Comparison of ENCODE assay signal across 10 cellular contexts in the genomic region with DNA sequence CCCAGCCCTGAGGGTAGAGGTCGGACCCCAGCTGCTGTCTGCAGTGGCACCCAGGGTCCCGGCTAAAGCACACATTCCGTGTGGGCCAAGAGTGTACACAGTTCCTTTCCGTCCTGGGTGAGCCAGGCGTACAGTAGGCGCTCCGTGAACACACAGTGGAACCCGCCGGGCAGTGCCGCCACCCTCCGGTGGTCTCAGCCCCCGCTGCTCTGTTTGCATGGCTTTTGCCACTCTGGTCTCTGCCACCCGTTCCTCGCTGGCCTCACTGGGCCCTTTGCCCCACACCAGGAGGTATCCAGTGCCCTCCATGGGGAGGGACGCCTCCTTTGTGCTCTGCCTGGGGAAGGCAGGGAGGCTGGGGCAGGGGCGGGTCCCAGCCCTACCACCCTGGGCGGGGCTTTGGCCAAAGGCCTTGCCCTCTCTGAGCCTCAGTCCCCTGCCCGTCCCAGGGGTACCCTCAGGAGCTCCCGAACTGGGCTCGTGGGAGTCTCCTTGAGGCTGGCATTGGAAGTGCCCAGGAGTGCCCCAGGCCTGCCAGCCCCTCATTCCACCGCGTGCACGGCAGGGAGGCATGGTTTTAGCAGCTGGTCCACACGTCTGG. TPM values are rescaled to one million over a fixed set of nuclear protein-coding genes. Genes with fewer than 3 reads are reported as not detected.
DNase-seq lines count a peak whose midpoint lies in the region; ATAC-seq and TF ChIP-seq lines count a peak whose summit lies in the region.
"Had no signal": no experiment of that assay in that cellular context is flagged by ENCODE, and none has a peak within 500 bp of the region (broad histone marks: within the 10 kb centered on the region; RNA-seq: fewer than 3 reads in every experiment).

No MANE protein-coding gene starts in this region.

- no peaks in the 10 kb centered on the region for H3K79me2 ChIP-seq in H9 (ENCODE audit: insufficient read depth, low read length)

- no peak overlapping the region for H3T11ph ChIP-seq in H9 (ENCODE audit: low read length)

- H2BK5ac ChIP-seq in H9 (ENCODE audit: insufficient read length, low read length) = no peak overlapping the region

- no CpG with 5 or more reads among the region's 24 CpGs for WGBS in H9 (ENCODE audit: extremely low coverage, insufficient read length, low lambda C conversion rate)

- no peaks in the 10 kb centered on the region for H3K79me1 ChIP-seq in H9 (ENCODE audit: insufficient read depth, low read depth, low read length, poor library complexity, severe bottlenecking)

- TF ChIP-seq CTCF in H9 (conservative IDR thresholded peaks at IDR 0.05) (peak; percentile 33; the same call in 2 of the 3 replicates), astrocyte of the spinal cord (IDR thresholded peaks at IDR 0.05; ENCODE audit: low read depth, low read length) (peak; percentile 7)

- peaks cover 12 to 26% of the 10 kb centered on the region in 2 experiments for H3K4me1 Mint-ChIP-seq in H9

- no peak for ATAC-seq in GM18858 (IDR thresholded peaks at IDR 0.05; ENCODE audit: unreplicated experiment)

- H3K56ac ChIP-seq in H9 (ENCODE audit: insufficient read length, low read depth, low read length) = no peak overlapping the region

- no peak overlapping the region for H3K23ac ChIP-seq in H9 (ENCODE audit: insufficient read length, low read depth, low read length)

- H3K9ac ChIP-seq in H9 (ENCODE audit: extremely low read depth, insufficient read length, low read length) = no peak overlapping the region

- no peak overlapping the region for H2AFZ ChIP-seq in H9 (ENCODE audit: low read length)

- H3K4me2 ChIP-seq in H9 (ENCODE audit: insufficient read depth, insufficient read length, low read length) = peak overlapping the region; percentile 16

- H2AK5ac ChIP-seq in H9 (ENCODE audit: insufficient read length, low read length) = no peak overlapping the region

- peak overlapping the region; percentile 3 for H2BK120ac ChIP-seq in H9 (ENCODE audit: low read depth, low read length, poor library complexity, severe bottlenecking)

- no peaks in the 10 kb centered on the region for H3K9me3 Mint-ChIP-seq in H9
- H3K9me3 Mint-ChIP-seq: central memory CD8-positive, alpha-beta T cell had no signal

- peak overlapping the region; percentile 86 for H3K14ac ChIP-seq in H9 (ENCODE audit: insufficient read depth, low read length)

- peaks cover 11% of the 10 kb centered on the region for H3K27me3 Mint-ChIP-seq in H9 (ENCODE audit: low read depth)
- H3K27me3 Mint-ChIP-seq: central memory CD8-positive, alpha-beta T cell had no signal

- H3K23me2 ChIP-seq in H9 (ENCODE audit: insufficient read length, low read depth, low read length, poor library complexity, severe bottlenecking) = peaks cover 4% of the 10 kb centered on the region

- no peaks in the 10 kb centered on the region for H3K9me3 ChIP-seq in H9 (ENCODE audit: control insufficient read depth, low read depth, low read length)
- H3K9me3 ChIP-seq: spleen had no signal

- DNase-seq in H9 = no peak
- DNase-seq in astrocyte of the spinal cord (ENCODE audit: low read depth, low spot score) = no peak
- peak; percentile 49 for DNase-seq in iPS-NIHi7 (ENCODE audit: extremely low spot score)
- no peak for DNase-seq in NCI-H1417 (lab: John Stamatoyannopoulos, UW)
- no peak for DNase-seq in dermis blood vessel endothelial cell
- DNase-seq in COLO668 (lab: John Stamatoyannopoulos, UW; ENCODE audit: unreplicated experiment) = no peak

- H2BK20ac ChIP-seq in H9 (ENCODE audit: low read depth, low read length, poor library complexity, severe bottlenecking) = no peak overlapping the region

- H3K4ac ChIP-seq in H9 (ENCODE audit: low read depth, low read length) = no peak overlapping the region; the same call in 1 of the 2 replicates

- H3K18ac ChIP-seq in H9 (ENCODE audit: insufficient read length, low read depth, low read length) = peak overlapping the region; percentile 40

- H4K91ac ChIP-seq in H9 (ENCODE audit: insufficient read length, low read depth, low read length) = peak overlapping the region; percentile 63

- H2BK12ac ChIP-seq in H9 (ENCODE audit: insufficient read length, low read depth, low read length) = peak overlapping the region; percentile 5

- in situ Hi-C loops in astrocyte of the spinal cord (cut with HindIII; ENCODE audit: low sequenced_read_pairs) = no loop called here

- H2BK15ac ChIP-seq in H9 (ENCODE audit: low read depth, low read length) = no peak overlapping the region

- H3K4me3 ChIP-seq in astrocyte of the spinal cord (ENCODE audit: low read depth, low read length) (no peak overlapping the region), skin epidermis (no peak overlapping the region)
- H3K4me3 ChIP-seq: spleen had no signal

- H4K20me1 ChIP-seq in H9 (ENCODE audit: control insufficient read depth, insufficient read depth, insufficient read length) = no peaks in the 10 kb centered on the region

- H4K8ac ChIP-seq in H9 (replicated peaks; ENCODE audit: insufficient read length, low read depth, low read length) = no peak overlapping the region

- no peaks in the 10 kb centered on the region for H3K27me3 ChIP-seq in H9 (ENCODE audit: insufficient read depth, low read length)

- H3K36me3 Mint-ChIP-seq in H9 (ENCODE audit: insufficient read depth in 1 of 3, low read depth in 3 of 3) = no peaks in the 10 kb centered on the region

- no peaks in the 10 kb centered on the region; the same call in 1 of the 2 replicates for H3K4me1 ChIP-seq in H9 (ENCODE audit: insufficient read depth, low read length)

- no peak overlapping the region for H4K5ac ChIP-seq in H9 (ENCODE audit: insufficient read length, low read depth, low read length)

- peak overlapping the region; percentile 68 to 93 (median 88); a peak in 4 of 7 replicates for H3K27ac Mint-ChIP-seq in H9

- H3K27ac ChIP-seq in H9 (ENCODE audit: insufficient read length, low read depth, low read length) (no peak overlapping the region), skin epidermis (peak overlapping the region in 13 of 21 experiments; percentile 7 to 83 (median 66))
- H3K27ac ChIP-seq: spleen had no signal

- H3K4me3 Mint-ChIP-seq in H9 = peak overlapping the region in 1 of 2 experiments; percentile 32; a peak in 2 of 5 replicates
- H3K4me3 Mint-ChIP-seq: central memory CD8-positive, alpha-beta T cell had no signal

RNA-seq across cellular contexts. Expression of a gene that starts 13.0 kb away (rescaled TPM):
- total RNA-seq in H9 (2021) (21.9 and 22.2 TPM in 2 replicates), dermis blood vessel endothelial cell (5.6 and 7.5 TPM in 2 replicates)

RNA-seq across cellular contexts. Expression of a gene that starts 19.4 kb away (rescaled TPM):
- total RNA-seq in H9 (2021) (517 and 546 TPM in 2 replicates), dermis blood vessel endothelial cell (2.6 and 3.2 TPM in 2 replicates)

RNA-seq across cellular contexts. Expression of a gene that starts 20.4 kb away (rescaled TPM):
- total RNA-seq in H9 (2021) (38.0 and 40.9 TPM in 2 replicates), dermis blood vessel endothelial cell (34.8 and 35.4 TPM in 2 replicates)

RNA-seq across cellular contexts. Expression of a gene that starts 20.7 kb away (rescaled TPM):
- total RNA-seq in H9 (2021) = 43.2 and 45.5 TPM in 2 replicates
- total RNA-seq in dermis blood vessel endothelial cell = 24.7 and 26.5 TPM in 2 replicates

Comparison
In these comparisons a context has a peak if more than half of its experiments do, and no peak if none do; other contexts are left out.
1. RNA of a gene that starts 19.4 kb away (total RNA-seq): 517 to 546 TPM in H9; 2.6 to 3.2 TPM in dermis blood vessel endothelial cell; every median in the first group is over 100 times any median in the second.